28 cellular contexts compared by ENCODE assay signal in genomic region chr12:19052689-19053088, GRCh38.
"Had no signal": no experiment of that assay in that cellular context is flagged by ENCODE, and none has a peak within 500 bp of the region (broad histone marks: within the 10 kb centered on the region; RNA-seq: fewer than 3 reads in every experiment).

No MANE protein-coding gene starts in this region.

- H3K27me3 Mint-ChIP-seq: activated CD4-positive, alpha-beta T cell treated with anti-CD3 and anti-CD28 coated beads, Interleukin-2, amount 10 ng/mL, durations not matched to agents 7 days and 5 days; brain had no signal

- H3K4me3 Mint-ChIP-seq: activated CD4-positive, alpha-beta memory T cell treated with anti-CD3 and anti-CD28 coated beads for 36 hours; activated CD4-positive, alpha-beta T cell treated with anti-CD3 and anti-CD28 coated beads, Interleukin-2, amount 10 ng/mL, durations not matched to agents 7 days and 5 days; activated naive CD4-positive, alpha-beta T cell treated with anti-CD3 and anti-CD28 coated beads for 36 hours; activated naive CD8-positive, alpha-beta T cell; activated T-helper 17 cell treated with anti-CD3 and anti-CD28 coated beads, Interleukin-2, amount 50 U/mL, for 72 hours; brain; central memory CD8-positive, alpha-beta T cell; T-cell had no signal

- H3K4me3 ChIP-seq: SK-N-MC had no signal

- H3K9me3 Mint-ChIP-seq: activated CD4-positive, alpha-beta memory T cell treated with anti-CD3 and anti-CD28 coated beads for 36 hours; activated CD4-positive, alpha-beta T cell treated with anti-CD3 and anti-CD28 coated beads, Interleukin-2, amount 10 ng/mL, durations not matched to agents 7 days and 5 days; activated naive CD4-positive, alpha-beta T cell treated with anti-CD3 and anti-CD28 coated beads for 36 hours; activated T-helper 17 cell treated with anti-CD3 and anti-CD28 coated beads, Interleukin-2, amount 50 U/mL, for 72 hours; brain; central memory CD8-positive, alpha-beta T cell; T-cell had no signal

- H3K36me3 Mint-ChIP-seq: activated CD4-positive, alpha-beta memory T cell treated with anti-CD3 and anti-CD28 coated beads for 36 hours; activated naive CD8-positive, alpha-beta T cell; brain; T-cell had no signal

- H3K27ac Mint-ChIP-seq: activated CD4-positive, alpha-beta memory T cell treated with anti-CD3 and anti-CD28 coated beads for 36 hours; activated CD4-positive, alpha-beta T cell treated with anti-CD3 and anti-CD28 coated beads, Interleukin-2, amount 10 ng/mL, durations not matched to agents 7 days and 5 days; activated naive CD4-positive, alpha-beta T cell treated with anti-CD3 and anti-CD28 coated beads for 36 hours; activated naive CD8-positive, alpha-beta T cell; activated T-helper 17 cell treated with anti-CD3 and anti-CD28 coated beads, Interleukin-2, amount 50 U/mL, for 72 hours; T-cell had no signal

- H3K27ac ChIP-seq: SK-N-MC had no signal

- ATAC-seq: activated T-helper 17 cell treated with anti-CD3 and anti-CD28 coated beads, Interleukin-2, amount 50 U/mL, for 72 hours; Panc1; Right ventricle myocardium inferior; T-cell had no signal

- DNase-seq: activated CD4-positive, alpha-beta memory T cell treated with anti-CD3 and anti-CD28 coated beads for 36 hours; activated CD4-positive, alpha-beta T cell treated with anti-CD3 and anti-CD28 coated beads, Interleukin-2, amount 10 ng/mL, durations not matched to agents 7 days and 5 days; activated CD4-positive, CD25-positive, alpha-beta regulatory T cell; activated gamma-delta T cell; activated naive CD4-positive, alpha-beta T cell treated with anti-CD3 and anti-CD28 coated beads for 36 hours; activated T-cell treated with anti-CD3 and anti-CD28 coated beads for 4 hours; activated T-cell treated with anti-CD3 and anti-CD28 coated beads, Interleukin-2, amount 50 U/mL, for 48 hours; amygdala; KG1; NCI-H1092; NCI-H187 treated with DMSO at 0.1 percent for 48 hours; NCI-H2081 treated with DMSO at 0.1 percent for 48 hours; NCI-H2171; NCI-H345; NCI-H510A; NCI-H526 treated with DMSO at 0.1 percent for 48 hours; NK-92 treated with Interleukin-12 subunit alpha and Interleukin-12 subunit beta, amount 100 ng/mL, for 24 hours; OCI-M1; RPMI8226; T-cell; T1000 had no signal

- H3K4me1 Mint-ChIP-seq: activated CD4-positive, alpha-beta T cell treated with anti-CD3 and anti-CD28 coated beads, Interleukin-2, amount 10 ng/mL, durations not matched to agents 7 days and 5 days; activated T-helper 17 cell treated with anti-CD3 and anti-CD28 coated beads, Interleukin-2, amount 50 U/mL, for 72 hours had no signal
